In genomic region chr20:43844778-43845614, GRCh38 we compare ENCODE assay signal across 7 cellular contexts.
DNase-seq lines count a peak whose midpoint lies in the region; ATAC-seq, FAIRE-seq and TF ChIP-seq lines count a peak whose summit lies in the region.

No MANE protein-coding gene starts in this region.

- H3K4me3 Mint-ChIP-seq in activated T-cell treated with anti-CD3 and anti-CD28 coated beads, Interleukin-2, amount 50 U/mL, for 24 hours = no peak overlapping the region

- peaks cover 8% of the 10 kb centered on the region for H3K27me3 Mint-ChIP-seq in activated T-cell treated with anti-CD3 and anti-CD28 coated beads, Interleukin-2, amount 50 U/mL, for 24 hours

- TF ChIP-seq POLR2A in H54 (IDR thresholded peaks at IDR 0.05; ENCODE audit: low read depth, low read length) = no peak

- H3K27ac Mint-ChIP-seq in activated T-cell treated with anti-CD3 and anti-CD28 coated beads, Interleukin-2, amount 50 U/mL, for 24 hours = no peak overlapping the region

- H3K36me3 Mint-ChIP-seq in activated T-cell treated with anti-CD3 and anti-CD28 coated beads, Interleukin-2, amount 50 U/mL, for 24 hours (ENCODE audit: low read depth) = no peaks in the 10 kb centered on the region

- FAIRE-seq in H54 (lab: Jason Lieb, UNC) = peak; percentile 55

- no peak for ATAC-seq in GM19395 (IDR thresholded peaks at IDR 0.05; ENCODE audit: unreplicated experiment)

- no peaks in the 10 kb centered on the region for H3K9me3 Mint-ChIP-seq in activated T-cell treated with anti-CD3 and anti-CD28 coated beads, Interleukin-2, amount 50 U/mL, for 24 hours

- DNase-seq in H54 (ENCODE audit: insufficient read length, low spot score) (peak; percentile 52), NCI-H226 (peak; percentile 76), ecto neural progenitor cell (ENCODE audit: low spot score) (peak; percentile 13), non-pigmented ciliary epithelial cell (ENCODE audit: low read depth) (peak; percentile 89), NCI-H1436 treated with DMSO at 0.1 percent for 48 hours (lab: John Stamatoyannopoulos, UW) (no peak)
- no peak for DNase-seq in activated T-cell treated with anti-CD3 and anti-CD28 coated beads, Interleukin-2, amount 50 U/mL, for 24 hours

- peaks cover 28% of the 10 kb centered on the region for H3K4me1 Mint-ChIP-seq in activated T-cell treated with anti-CD3 and anti-CD28 coated beads, Interleukin-2, amount 50 U/mL, for 24 hours (ENCODE audit: low read depth)

Comparison
In these comparisons a context has a peak if more than half of its experiments do, and no peak if none do; other contexts are left out.
1. DNase-seq: peak in H54 (single experiment), NCI-H226 (single experiment), ecto neural progenitor cell (single experiment) and non-pigmented ciliary epithelial cell (single experiment); none in activated T-cell treated with anti-CD3 and anti-CD28 coated beads, Interleukin-2, amount 50 U/mL, for 24 hours (single experiment) and NCI-H1436 treated with DMSO at 0.1 percent for 48 hours (single experiment).